Comparison of ENCODE assay signal across 22 cellular contexts in the genomic region with DNA sequence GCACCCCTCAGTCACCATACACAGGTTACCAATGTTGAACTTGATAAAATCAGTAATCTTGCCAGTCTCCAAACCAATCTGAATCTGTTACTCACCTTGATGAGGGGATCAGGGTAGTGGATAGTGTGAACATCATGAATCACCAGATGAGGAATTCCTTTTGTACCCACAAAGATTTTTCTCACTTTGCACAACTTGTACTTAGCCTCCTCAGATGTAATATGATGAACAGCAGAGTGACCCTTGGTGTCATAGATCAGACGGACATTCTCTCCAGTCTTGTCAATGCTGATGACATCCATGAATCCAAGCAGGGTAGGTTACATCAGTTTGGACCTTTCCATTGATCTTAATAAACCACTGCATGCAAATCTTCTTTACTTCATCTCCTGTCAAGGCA. TPM values are rescaled to one million over a fixed set of nuclear protein-coding genes. Genes with fewer than 3 reads are reported as not detected.
DNase-seq lines count a peak whose midpoint lies in the region; ATAC-seq, FAIRE-seq and TF ChIP-seq lines count a peak whose summit lies in the region.
"Had no signal": no experiment of that assay in that cellular context is flagged by ENCODE, and none has a peak within 500 bp of the region (broad histone marks: within the 10 kb centered on the region; RNA-seq: fewer than 3 reads in every experiment).

No MANE protein-coding gene starts in this region.

- H3K4me1 ChIP-seq in Panc1 (ENCODE audit: control insufficient read depth, insufficient read depth, low read length) = no peaks in the 10 kb centered on the region
- peaks cover 0 to 6% (median 2%) of the 10 kb centered on the region in 4 experiments; a peak in 4 of 7 replicates for H3K4me1 ChIP-seq in H1 (replicated peaks in 1 of 4; ENCODE audit: control insufficient read depth in 3 of 4, insufficient read depth in 4 of 4, low read length in 3 of 4)
- H3K4me1 ChIP-seq in thyroid gland = no peaks in the 10 kb centered on the region
- no peaks in the 10 kb centered on the region for H3K4me1 ChIP-seq in neural progenitor cell
- H3K4me1 ChIP-seq: BLaER1 treated with 17β-estradiol and CSF1 and Interleukin-3, amounts not matched to agents 10 nM and 100 nM had no signal

- intact Hi-C loops in Panc1 (cut with micrococcal nuclease; ENCODE audit: unreplicated experiment) = no loop called here
- intact Hi-C loops in thyroid gland (cut with DNase I) = loop anchor here (10.0 kb wide), 1 partner anchor 299 kb away; no protein-coding TSS in a partner anchor

- H2BK20ac ChIP-seq in H1 (ENCODE audit: low read length) = no peak overlapping the region

- 92% methylated on average over 1 of the region's 1 CpG; no CpG with 5 or more reads in 1 of the 2 experiments for WGBS in H1 (ENCODE audit: extremely low coverage in 1 of 2, insufficient coverage in 1 of 2, insufficient read length in 1 of 2, insufficient replicate concordance in 2 of 2, low coverage in 1 of 2, low lambda C conversion rate in 2 of 2, missing lambda C conversion rate in 1 of 2), 2 experiments
- 94 to 95% methylated on average over 1 of the region's 1 CpG for WGBS in thyroid gland, 2 donors

- 0 out of 2 replicates have a peak overlapping the region, but pooled peaks have one; percentile 1 for H2BK12ac ChIP-seq in H1 (ENCODE audit: low read depth, low read length)

- ATAC-seq in Panc1 (no peak), GM21737 (IDR thresholded peaks at IDR 0.05; ENCODE audit: unreplicated experiment) (no peak)
- ATAC-seq: CD8-positive, alpha-beta T cell had no signal

- DNase-seq in GM12891 (ENCODE audit: insufficient read length, low spot score) = no peak
- DNase-seq in Panc1 (ENCODE audit: low read depth, low spot score) = no peak
- DNase-seq in H1 (ENCODE audit: low read depth in 1 of 2, low spot score in 2 of 2) = no peak
- DNase-seq in kidney tubule cell (ENCODE audit: low spot score) = peak; percentile 45
- no peak for DNase-seq in occipital lobe (lab: John Stamatoyannopoulos, UW)
- no peak for DNase-seq in thyroid gland
- DNase-seq in neural progenitor cell (ENCODE audit: low spot score) = no peak
- DNase-seq: Calu3; CD8-positive, alpha-beta T cell; HFFc6; MG63; NCI-H1092 treated with DMSO at 0.1 percent for 48 hours; NCI-H2081 treated with DMSO at 0.1 percent for 48 hours; Right ventricle myocardium superior; SK-N-SH had no signal

- H3K27ac ChIP-seq in Panc1 (ENCODE audit: low read length) (no peak overlapping the region), H1 (ENCODE audit: low read depth, low read length) (no peak overlapping the region), thyroid gland (no peak overlapping the region), neural progenitor cell (no peak overlapping the region)
- H3K27ac ChIP-seq: BLaER1 treated with 17β-estradiol and CSF1 and Interleukin-3, amounts not matched to agents 10 nM and 100 nM; KMS-11 had no signal

- peaks cover 3% of the 10 kb centered on the region for H3K27me3 Mint-ChIP-seq in neural progenitor cell (ENCODE audit: insufficient read depth, low read depth)

- no peak for TF ChIP-seq EP300 in H1 (IDR thresholded peaks at IDR 0.05; ENCODE audit: borderline replicate concordance in 1 of 2, low read depth in 2 of 2, low read length in 2 of 2)

- TF ChIP-seq RAD21 in H1 (IDR thresholded peaks at IDR 0.05 in 1 of 2, conservative IDR thresholded peaks at IDR 0.05 in 1 of 2; ENCODE audit: low read depth in 2 of 2, low read length in 2 of 2) = no peak

- TF ChIP-seq CTCF in Panc1 (IDR thresholded peaks at IDR 0.05) = 0 out of 2 replicates have a peak, but pooled peaks have one; percentile 3
- no peak for TF ChIP-seq CTCF in H1 (IDR thresholded peaks at IDR 0.05; ENCODE audit: control extremely low read depth in 1 of 3, insufficient read depth in 1 of 3, low read depth in 1 of 3, low read length in 3 of 3)
- TF ChIP-seq CTCF in thyroid gland (IDR thresholded peaks at IDR 0.05) = no peak
- TF ChIP-seq CTCF in neural progenitor cell (IDR thresholded peaks at IDR 0.05) = no peak

- no peak overlapping the region for H2BK15ac ChIP-seq in H1 (ENCODE audit: low read length)

- in situ Hi-C loops in Panc1 (cut with HindIII; ENCODE audit: low pct_unique_long_range_greater_than_20kb, low sequenced_read_pairs) = no loop called here

- no peaks in the 10 kb centered on the region for H4K20me1 ChIP-seq in H1 (replicated peaks in 1 of 2; ENCODE audit: control insufficient read depth in 1 of 2, insufficient read depth in 2 of 2, low read length in 2 of 2)
- H4K20me1 ChIP-seq in neural progenitor cell (ENCODE audit: low read depth) = no peaks in the 10 kb centered on the region
- H4K20me1 ChIP-seq: BLaER1 treated with 17β-estradiol and CSF1 and Interleukin-3, amounts not matched to agents 10 nM and 100 nM had no signal

- no peaks in the 10 kb centered on the region for H3F3A ChIP-seq in neural progenitor cell (ENCODE audit: low read depth)

- H3K9me3 ChIP-seq in Panc1 (ENCODE audit: control insufficient read depth, insufficient read depth, low read depth, low read length) = no peaks in the 10 kb centered on the region
- no peaks in the 10 kb centered on the region; a peak in 1 of 4 replicates for H3K9me3 ChIP-seq in H1 (ENCODE audit: insufficient read depth in 2 of 2, low read depth in 1 of 2, low read length in 1 of 2)
- H3K9me3 ChIP-seq in thyroid gland = no peaks in the 10 kb centered on the region
- H3K9me3 ChIP-seq in neural progenitor cell (ENCODE audit: low read depth) = no peaks in the 10 kb centered on the region
- H3K9me3 ChIP-seq: BLaER1 treated with 17β-estradiol and CSF1 and Interleukin-3, amounts not matched to agents 10 nM and 100 nM; MG63; SK-N-SH had no signal

- peak; percentile 16 for FAIRE-seq in GM12891 (lab: Jason Lieb, UNC)
- no peak for FAIRE-seq in H1 (lab: Jason Lieb, UNC)
- FAIRE-seq: GM12892, GM18507, H54, RCC 7860 had no signal

- no TSS peak for BruUV-seq in Panc1 (replicated peaks; lab: Mats Ljungman, UMichigan)

- no peaks in the 10 kb centered on the region for H3K23me2 ChIP-seq in H1 (ENCODE audit: low read depth, low read length)

- H3K4ac ChIP-seq in H1 (replicated peaks; ENCODE audit: insufficient read length, low read depth, low read length) = no peak overlapping the region

- H3K36me3 ChIP-seq in Panc1 (ENCODE audit: control insufficient read depth, insufficient read depth, low read length) = no peaks in the 10 kb centered on the region
- H3K36me3 ChIP-seq in H1 (ENCODE audit: control insufficient read depth in 2 of 4, insufficient read depth in 4 of 4, low read length in 3 of 4) = no peaks in the 10 kb centered on the region; a peak in 1 of 8 replicates
- no peaks in the 10 kb centered on the region for H3K36me3 ChIP-seq in thyroid gland
- no peaks in the 10 kb centered on the region for H3K36me3 ChIP-seq in neural progenitor cell
- H3K36me3 ChIP-seq: BLaER1 treated with 17β-estradiol and CSF1 and Interleukin-3, amounts not matched to agents 10 nM and 100 nM; MG63 had no signal

- H4K8ac ChIP-seq in H1 (ENCODE audit: extremely low read depth, insufficient read depth, low read length) = no peak overlapping the region

- H4K91ac ChIP-seq in H1 (replicated peaks; ENCODE audit: insufficient read length, low read length) = no peak overlapping the region

- H3K56ac ChIP-seq in H1 (replicated peaks; ENCODE audit: insufficient read length, low read depth, low read length) = no peak overlapping the region

- H3K36me3 Mint-ChIP-seq in neural progenitor cell = peaks cover 1% of the 10 kb centered on the region
- H3K36me3 Mint-ChIP-seq: CD8-positive, alpha-beta T cell had no signal

- no peak overlapping the region for H3K4me3 Mint-ChIP-seq in neural progenitor cell
- H3K4me3 Mint-ChIP-seq: CD8-positive, alpha-beta T cell; HFFc6 had no signal

- peaks cover 12% of the 10 kb centered on the region for H3K4me1 Mint-ChIP-seq in neural progenitor cell

- no peak overlapping the region for H2AK5ac ChIP-seq in H1 (ENCODE audit: low read depth, low read length)

- POLR2A ChIA-PET in Panc1 (lab: Charles Lee) = no interaction called here
- POLR2A ChIA-PET in H1 (lab: Charles Lee; ENCODE audit: partially characterized antibody) = no interaction called here

- H3K9ac ChIP-seq in H1 (replicated peaks in 1 of 4; ENCODE audit: extremely low read depth in 1 of 4, low read depth in 3 of 4, low read length in 3 of 4) (no peak overlapping the region), neural progenitor cell (no peak overlapping the region)
- H3K9ac ChIP-seq: BLaER1 treated with 17β-estradiol and CSF1 and Interleukin-3, amounts not matched to agents 10 nM and 100 nM; KMS-11; SK-N-SH had no signal

- H2BK5ac ChIP-seq in H1 (ENCODE audit: low read depth, low read length) = no peak overlapping the region

- no peak overlapping the region for H3K27ac Mint-ChIP-seq in neural progenitor cell
- H3K27ac Mint-ChIP-seq: CD8-positive, alpha-beta T cell; HFFc6 had no signal

- H3K79me1 ChIP-seq in H1 (ENCODE audit: low read depth, low read length) = no peaks in the 10 kb centered on the region

- no peak for TF ChIP-seq POLR2A in GM12891 (IDR thresholded peaks at IDR 0.05; ENCODE audit: low read depth, low read length)
- TF ChIP-seq POLR2A in H1 (IDR thresholded peaks at IDR 0.05; ENCODE audit: control extremely low read depth in 1 of 2, low read depth in 2 of 2, low read length in 2 of 2) = no peak
- no peak for TF ChIP-seq POLR2A in thyroid gland (IDR thresholded peaks at IDR 0.05)

- H4K5ac ChIP-seq in H1 (ENCODE audit: insufficient read length, low read depth, low read length) = no peak overlapping the region

- no peak overlapping the region for H3K23ac ChIP-seq in H1 (ENCODE audit: insufficient read length)

- H3K4me3 ChIP-seq in Panc1 (ENCODE audit: low read depth in 2 of 2, low read length in 2 of 2) (no peak overlapping the region), H1 (ENCODE audit: extremely low read depth in 1 of 4, insufficient read depth in 2 of 4, low read depth in 3 of 4, low read length in 4 of 4) (no peak overlapping the region), thyroid gland (replicated peaks in 1 of 3) (no peak overlapping the region), neural progenitor cell (no peak overlapping the region)
- H3K4me3 ChIP-seq: BLaER1 treated with 17β-estradiol and CSF1 and Interleukin-3, amounts not matched to agents 10 nM and 100 nM; MG63 had no signal

- H2AFZ ChIP-seq in H1 (ENCODE audit: low read length) (no peak overlapping the region), neural progenitor cell (replicated peaks) (no peak overlapping the region)

- no peaks in the 10 kb centered on the region for H3K79me2 ChIP-seq in H1 (ENCODE audit: control insufficient read depth in 1 of 2, insufficient read depth in 2 of 2, low read length in 2 of 2)
- no peaks in the 10 kb centered on the region for H3K79me2 ChIP-seq in neural progenitor cell (ENCODE audit: low read depth)

- no peak overlapping the region for H3K4me2 ChIP-seq in H1 (ENCODE audit: insufficient read depth in 1 of 2, low read depth in 2 of 2, low read length in 2 of 2)
- H3K4me2 ChIP-seq in neural progenitor cell = no peak overlapping the region
- H3K4me2 ChIP-seq: BLaER1 treated with 17β-estradiol and CSF1 and Interleukin-3, amounts not matched to agents 10 nM and 100 nM; KMS-11; SK-N-SH had no signal

- H3K14ac ChIP-seq in H1 (ENCODE audit: insufficient read length) = no peak overlapping the region

- no peak overlapping the region for H2BK120ac ChIP-seq in H1 (replicated peaks; ENCODE audit: low read depth, low read length)

- no peaks in the 10 kb centered on the region for H3K9me3 Mint-ChIP-seq in neural progenitor cell
- H3K9me3 Mint-ChIP-seq: HFFc6 had no signal

- CTCF ChIA-PET in Panc1 (lab: Charles Lee) = no interaction called here
- CTCF ChIA-PET in H1 (lab: Charles Lee; ENCODE audit: partially characterized antibody) = no interaction called here

- H3K18ac ChIP-seq in H1 (ENCODE audit: extremely low read depth, low read length) = no peak overlapping the region

- no peaks in the 10 kb centered on the region; the same call in 1 of the 2 replicates for H3K27me3 ChIP-seq in Panc1 (ENCODE audit: control insufficient read depth, insufficient read depth, low read length)
- no peaks in the 10 kb centered on the region for H3K27me3 ChIP-seq in H1 (replicated peaks in 1 of 4; ENCODE audit: control insufficient read depth in 3 of 4, extremely low read depth in 1 of 4, insufficient read depth in 3 of 4, low read length in 3 of 4)
- H3K27me3 ChIP-seq in thyroid gland = no peaks in the 10 kb centered on the region
- H3K27me3 ChIP-seq in neural progenitor cell = no peaks in the 10 kb centered on the region
- H3K27me3 ChIP-seq: BLaER1 treated with 17β-estradiol and CSF1 and Interleukin-3, amounts not matched to agents 10 nM and 100 nM had no signal

RNA-seq across cellular contexts. Expression of gene MDH1, which starts 54.7 kb away (rescaled TPM):
- 224 TPM for polyA plus RNA-seq in GM12891 (2012; ENCODE audit: low read depth, missing spikeins)
- total RNA-seq in Panc1 (2021; ENCODE audit: unreplicated experiment) = 200 TPM
- 159 TPM for polyA plus RNA-seq in Panc1 (2012; ENCODE audit: insufficient read length)
- total RNA-seq in H1 (2021; fragmentation: NEBNext Ultra II Directional; extraction: Animal tissue kit (Norgen Biotek cat#: 25700)) = 335 and 353 TPM in 2 replicates
- 201 and 376 TPM in 2 replicates for polyA plus RNA-seq in H1 (2011; rRNA removed)
- polyA plus RNA-seq in H1 (2011; cell fraction: cytosol; rRNA removed) = 377 TPM
- 175 TPM for polyA plus RNA-seq in H1 (2011; cell fraction: nucleus; rRNA removed)
- 321 to 344 TPM (median 332 TPM) in 4 replicates for polyA plus RNA-seq in H1 (2012, experiment 1 of 2)
- 86.2 TPM for polyA plus RNA-seq in H1 (2012, experiment 2 of 2)
- 252 TPM for polyA plus RNA-seq in H1 (2013, experiment 1 of 2)
- 229 TPM for polyA plus RNA-seq in H1 (2013, experiment 2 of 2)
- 252 and 357 TPM in 2 replicates for polyA minus RNA-seq in H1 (2011; rRNA and poly(A)+ RNA removed)
- polyA minus RNA-seq in H1 (2011; cell fraction: cytosol; rRNA and poly(A)+ RNA removed) = 89.6 TPM
- 147 TPM for polyA minus RNA-seq in H1 (2011; cell fraction: nucleus; rRNA and poly(A)+ RNA removed)
- 162 TPM for total RNA-seq in occipital lobe
- 100 to 1,000 TPM; 119 to 178 (median 136) TPM for total RNA-seq in thyroid gland
- total RNA-seq in neural progenitor cell (ENCODE audit: low replicate concordance) = 291 and 323 TPM in 2 replicates

RNA-seq across cellular contexts. Expression of gene WDPCP, which starts 55.2 kb away (rescaled TPM):
- 1.9 TPM for polyA plus RNA-seq in GM12891 (2012; ENCODE audit: low read depth, missing spikeins)
- total RNA-seq in Panc1 (2021; ENCODE audit: unreplicated experiment) = 7.4 TPM
- polyA plus RNA-seq in Panc1 (2012; ENCODE audit: insufficient read length) = 3.7 TPM
- 23.0 and 25.8 TPM in 2 replicates for total RNA-seq in H1 (2021; fragmentation: NEBNext Ultra II Directional; extraction: Animal tissue kit (Norgen Biotek cat#: 25700))
- polyA plus RNA-seq in H1 (2011; rRNA removed) = 7.3 and 9.3 TPM in 2 replicates
- 9.3 TPM for polyA plus RNA-seq in H1 (2011; cell fraction: cytosol; rRNA removed)
- polyA plus RNA-seq in H1 (2011; cell fraction: nucleus; rRNA removed) = 20.6 TPM
- 9.2 to 13.2 TPM (median 10.4 TPM) in 4 replicates for polyA plus RNA-seq in H1 (2012, experiment 1 of 2)
- polyA plus RNA-seq in H1 (2012, experiment 2 of 2) = 0.94 TPM
- polyA plus RNA-seq in H1 (2013, experiment 1 of 2) = 4.5 TPM
- 3.8 TPM for polyA plus RNA-seq in H1 (2013, experiment 2 of 2)
- polyA minus RNA-seq in H1 (2011; rRNA and poly(A)+ RNA removed) = 69.6 and 114 TPM in 2 replicates
- 24.2 TPM for polyA minus RNA-seq in H1 (2011; cell fraction: cytosol; rRNA and poly(A)+ RNA removed)
- 257 TPM for polyA minus RNA-seq in H1 (2011; cell fraction: nucleus; rRNA and poly(A)+ RNA removed)
- total RNA-seq in occipital lobe = 48.0 TPM
- total RNA-seq in thyroid gland = 10 to 100 TPM; 18.3 to 33.1 (median 22.0) TPM
- total RNA-seq in neural progenitor cell (ENCODE audit: low replicate concordance) = 10.9 and 11.4 TPM in 2 replicates
